ENCODE assay signal across 28 cellular contexts in the genomic region with DNA sequence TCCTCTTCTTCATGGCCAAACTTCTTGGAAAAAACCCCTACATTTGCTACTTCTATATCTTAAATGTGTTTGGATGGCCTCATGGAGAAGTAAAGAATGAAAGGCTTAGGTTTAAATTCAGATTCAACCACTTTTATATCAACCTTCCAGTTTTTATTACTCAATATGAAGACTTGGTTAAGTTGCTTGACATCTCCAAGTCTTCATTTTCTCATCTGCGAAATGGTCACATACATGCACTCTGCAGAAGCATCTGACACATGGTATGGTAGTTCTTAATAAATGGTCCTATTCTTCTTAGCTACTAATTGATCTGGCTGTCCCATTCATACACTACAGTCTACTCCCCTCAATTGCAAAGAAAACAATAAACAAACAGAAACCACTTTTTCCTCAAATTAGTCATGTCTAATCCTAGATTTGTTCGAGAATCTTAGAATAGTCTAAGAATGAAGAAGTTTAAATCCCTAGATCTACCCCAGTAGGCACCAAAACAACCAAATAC. TPM values are rescaled to one million over a fixed set of nuclear protein-coding genes. Genes with fewer than 3 reads are reported as not detected.
DNase-seq lines count a peak whose midpoint lies in the region; ATAC-seq, FAIRE-seq and TF ChIP-seq lines count a peak whose summit lies in the region.
"Had no signal": no experiment of that assay in that cellular context is flagged by ENCODE, and none has a peak within 500 bp of the region (broad histone marks: within the 10 kb centered on the region; RNA-seq: fewer than 3 reads in every experiment).

No MANE protein-coding gene starts in this region.

- no peak overlapping the region for H3K9ac ChIP-seq in kidney (ENCODE audit: low read length in 2 of 2)

- H3K4me3 ChIP-seq in kidney (ENCODE audit: low read length in 2 of 2) = no peak overlapping the region
- H3K4me3 ChIP-seq: gastroesophageal sphincter, PC-9, prostate gland, sigmoid colon had no signal

- no peak for ATAC-seq in activated CD4-positive, alpha-beta T cell treated with anti-CD3 and anti-CD28 coated beads for 36 hours
- ATAC-seq in CD4-positive, alpha-beta T cell (ENCODE audit: poor library complexity) = no peak
- no peak for ATAC-seq in activated T-helper 17 cell treated with anti-CD3 and anti-CD28 coated beads, Interleukin-2, amount 50 U/mL, for 72 hours (replicated peaks)
- ATAC-seq: gastroesophageal sphincter; left lobe of liver; stimulated activated memory B cell treated with anti-CD40 and anti-IgM and Interleukin-4, amounts not matched to agents 10 μg/mL and 1 μg/mL and 100 μg/mL, for 72 hours had no signal

- H3K4me1 Mint-ChIP-seq in activated CD4-positive, alpha-beta T cell treated with anti-CD3 and anti-CD28 coated beads for 36 hours = peaks cover 86% of the 10 kb centered on the region
- peaks cover 85% of the 10 kb centered on the region for H3K4me1 Mint-ChIP-seq in activated CD4-positive, alpha-beta T cell treated with anti-CD3 and anti-CD28 coated beads, Interleukin-2, amount 10 ng/mL, durations not matched to agents 7 days and 5 days
- peaks cover 94% of the 10 kb centered on the region for H3K4me1 Mint-ChIP-seq in CD4-positive, alpha-beta T cell (ENCODE audit: low read depth)
- H3K4me1 Mint-ChIP-seq in activated T-helper 17 cell treated with anti-CD3 and anti-CD28 coated beads, Interleukin-2, amount 50 U/mL, for 72 hours = peaks cover 65% of the 10 kb centered on the region
- H3K4me1 Mint-ChIP-seq in immature natural killer cell = peaks cover 76 to 96% of the 10 kb centered on the region in 2 donors

- POLR2A ChIA-PET in activated CD4-positive, alpha-beta T cell treated with anti-CD3 and anti-CD28 coated beads for 36 hours (lab: Charles Lee) = no interaction called here
- POLR2A ChIA-PET in activated CD4-positive, alpha-beta T cell treated with anti-CD3 and anti-CD28 coated beads, Interleukin-2, amount 10 ng/mL, durations not matched to agents 7 days and 5 days (lab: Charles Lee) = no interaction called here
- POLR2A ChIA-PET in CD4-positive, alpha-beta T cell (lab: Charles Lee) = interaction anchor here (0.9 to 12.8 kb wide), 6 partner anchors 8 to 43 kb away, joined by 3 to 141 read pairs (median 3); no protein-coding TSS in a partner anchor

- no peaks in the 10 kb centered on the region for H3K9me3 ChIP-seq in CD4-positive, alpha-beta T cell (ENCODE audit: control insufficient read depth, low read length)
- H3K9me3 ChIP-seq in kidney (ENCODE audit: control insufficient read depth in 1 of 2, low read length in 2 of 2) = no peaks in the 10 kb centered on the region
- H3K9me3 ChIP-seq: gastroesophageal sphincter, prostate gland, sigmoid colon had no signal

- DNase-seq in activated CD4-positive, alpha-beta T cell treated with anti-CD3 and anti-CD28 coated beads for 36 hours = no peak
- no peak for DNase-seq in activated CD4-positive, alpha-beta T cell treated with anti-CD3 and anti-CD28 coated beads, Interleukin-2, amount 10 ng/mL, durations not matched to agents 7 days and 5 days
- no peak for DNase-seq in CD4-positive, alpha-beta T cell
- DNase-seq in immature natural killer cell = no peak
- DNase-seq in NCI-H2029 treated with DMSO at 0.1 percent for 48 hours (lab: John Stamatoyannopoulos, UW) = no peak
- DNase-seq in head of caudate nucleus = no peak
- no peak for DNase-seq in kidney
- DNase-seq: activated CD4-positive, alpha-beta T cell treated with anti-CD3 and anti-CD28 coated beads, Interleukin-2, amount 50 U/mL, for 48 hours; central memory CD4-positive, alpha-beta T cell; dermis blood vessel endothelial cell; hippocampal formation; mesenchymal stem cell; NCI-H1092 treated with DMSO at 0.1 percent for 48 hours; NCI-H187 treated with DMSO at 0.1 percent for 48 hours; NCI-H524 treated with DMSO at 0.1 percent for 48 hours; nucleus accumbens; Right ventricle myocardium superior; sigmoid colon; stimulated activated CD4-positive, alpha-beta T cell treated with anti-CD3 and anti-CD28 coated beads, Interleukin-4, amount 100 ng/mL, for 24 hours; T-helper 9 cell had no signal

- TF ChIP-seq CTCF in CD4-positive, alpha-beta T cell (IDR thresholded peaks at IDR 0.05) = no peak
- TF ChIP-seq CTCF in kidney (IDR thresholded peaks at IDR 0.05; ENCODE audit: borderline replicate concordance, extremely low read depth, insufficient read depth) = no peak

- CTCF ChIA-PET in activated CD4-positive, alpha-beta T cell treated with anti-CD3 and anti-CD28 coated beads for 36 hours (lab: Charles Lee) = interaction anchor here (0.6 to 1.6 kb wide), 3 partner anchors 10 to 388 kb away, joined by 3 to 6 read pairs (median 5); no protein-coding TSS in a partner anchor
- CTCF ChIA-PET in activated CD4-positive, alpha-beta T cell treated with anti-CD3 and anti-CD28 coated beads, Interleukin-2, amount 10 ng/mL, durations not matched to agents 7 days and 5 days (lab: Charles Lee) = interaction anchor here (1.3 kb wide), 1 partner anchor 15 kb away, joined by 4 read pairs; no protein-coding TSS in a partner anchor
- CTCF ChIA-PET in CD4-positive, alpha-beta T cell (lab: Charles Lee) = interaction anchor here (1.2 to 2.2 kb wide), 4 partner anchors 10 to 58 kb away, joined by 3 to 6 read pairs (median 4); no protein-coding TSS in a partner anchor

- H3K27ac Mint-ChIP-seq in activated CD4-positive, alpha-beta T cell treated with anti-CD3 and anti-CD28 coated beads for 36 hours = peak overlapping the region; percentile 79
- no peak overlapping the region for H3K27ac Mint-ChIP-seq in activated CD4-positive, alpha-beta T cell treated with anti-CD3 and anti-CD28 coated beads, Interleukin-2, amount 10 ng/mL, durations not matched to agents 7 days and 5 days
- peak overlapping the region; percentile 96 for H3K27ac Mint-ChIP-seq in CD4-positive, alpha-beta T cell
- peak overlapping the region; percentile 57 for H3K27ac Mint-ChIP-seq in activated T-helper 17 cell treated with anti-CD3 and anti-CD28 coated beads, Interleukin-2, amount 50 U/mL, for 72 hours
- H3K27ac Mint-ChIP-seq in immature natural killer cell = peak overlapping the region; percentile 47 to 87 (median 85)
- H3K27ac Mint-ChIP-seq: stimulated activated memory B cell treated with anti-CD40 and anti-IgM and Interleukin-4, amounts not matched to agents 10 μg/mL and 1 μg/mL and 100 μg/mL, for 72 hours had no signal

- no peaks in the 10 kb centered on the region for H3K9me3 Mint-ChIP-seq in activated CD4-positive, alpha-beta T cell treated with anti-CD3 and anti-CD28 coated beads for 36 hours (ENCODE audit: low read depth)
- peaks cover 2% of the 10 kb centered on the region for H3K9me3 Mint-ChIP-seq in activated CD4-positive, alpha-beta T cell treated with anti-CD3 and anti-CD28 coated beads, Interleukin-2, amount 10 ng/mL, durations not matched to agents 7 days and 5 days
- H3K9me3 Mint-ChIP-seq in CD4-positive, alpha-beta T cell = no peaks in the 10 kb centered on the region
- peaks cover under 1% of the 10 kb centered on the region for H3K9me3 Mint-ChIP-seq in activated T-helper 17 cell treated with anti-CD3 and anti-CD28 coated beads, Interleukin-2, amount 50 U/mL, for 72 hours
- H3K9me3 Mint-ChIP-seq in immature natural killer cell = no peaks in the 10 kb centered on the region
- H3K9me3 Mint-ChIP-seq: stimulated activated memory B cell treated with anti-CD40 and anti-IgM and Interleukin-4, amounts not matched to agents 10 μg/mL and 1 μg/mL and 100 μg/mL, for 72 hours had no signal

- H3K4me3 Mint-ChIP-seq in activated CD4-positive, alpha-beta T cell treated with anti-CD3 and anti-CD28 coated beads for 36 hours = peak overlapping the region; percentile 16
- no peak overlapping the region for H3K4me3 Mint-ChIP-seq in activated CD4-positive, alpha-beta T cell treated with anti-CD3 and anti-CD28 coated beads, Interleukin-2, amount 10 ng/mL, durations not matched to agents 7 days and 5 days
- peak overlapping the region; percentile 69 for H3K4me3 Mint-ChIP-seq in CD4-positive, alpha-beta T cell
- H3K4me3 Mint-ChIP-seq in activated T-helper 17 cell treated with anti-CD3 and anti-CD28 coated beads, Interleukin-2, amount 50 U/mL, for 72 hours = peak overlapping the region; percentile 73
- peak overlapping the region in 4 of 5 donors; percentile 15 to 67 (median 30) for H3K4me3 Mint-ChIP-seq in immature natural killer cell
- H3K4me3 Mint-ChIP-seq: stimulated activated memory B cell treated with anti-CD40 and anti-IgM and Interleukin-4, amounts not matched to agents 10 μg/mL and 1 μg/mL and 100 μg/mL, for 72 hours had no signal

- H3K4me1 ChIP-seq in kidney (ENCODE audit: control insufficient read depth in 1 of 2, insufficient read depth in 1 of 2, low read depth in 1 of 2, low read length in 2 of 2) = no peaks in the 10 kb centered on the region
- H3K4me1 ChIP-seq: gastroesophageal sphincter, prostate gland had no signal

- H3K36me3 ChIP-seq in kidney (ENCODE audit: control insufficient read depth in 1 of 2, insufficient read depth in 2 of 2, low read length in 2 of 2) = no peaks in the 10 kb centered on the region
- H3K36me3 ChIP-seq: gastroesophageal sphincter, prostate gland, sigmoid colon had no signal

- FAIRE-seq in kidney (lab: Jason Lieb, UNC) = no peak
- FAIRE-seq: H1 had no signal

- H3K27me3 Mint-ChIP-seq in activated CD4-positive, alpha-beta T cell treated with anti-CD3 and anti-CD28 coated beads for 36 hours = no peaks in the 10 kb centered on the region
- no peaks in the 10 kb centered on the region for H3K27me3 Mint-ChIP-seq in activated CD4-positive, alpha-beta T cell treated with anti-CD3 and anti-CD28 coated beads, Interleukin-2, amount 10 ng/mL, durations not matched to agents 7 days and 5 days
- no peaks in the 10 kb centered on the region for H3K27me3 Mint-ChIP-seq in CD4-positive, alpha-beta T cell
- H3K27me3 Mint-ChIP-seq in activated T-helper 17 cell treated with anti-CD3 and anti-CD28 coated beads, Interleukin-2, amount 50 U/mL, for 72 hours = no peaks in the 10 kb centered on the region
- H3K27me3 Mint-ChIP-seq in immature natural killer cell (ENCODE audit: low read depth in 3 of 3) = peaks cover 0 to 6% (median 0%) of the 10 kb centered on the region in 3 donors

- no peaks in the 10 kb centered on the region for H3K27me3 ChIP-seq in CD4-positive, alpha-beta T cell (ENCODE audit: control insufficient read depth, insufficient read depth, low read length)
- H3K27me3 ChIP-seq: gastroesophageal sphincter, sigmoid colon had no signal

- intact Hi-C loops in activated CD4-positive, alpha-beta T cell treated with anti-CD3 and anti-CD28 coated beads for 36 hours (cut with DNase I, micrococcal nuclease) = loop anchor here in 1 of 2 experiments (5.0 kb wide), 1 partner anchor 42 kb away; no protein-coding TSS in a partner anchor
- intact Hi-C loops in CD4-positive, alpha-beta T cell (cut with DNase I, micrococcal nuclease) = loop anchor here in 1 of 2 experiments (5.0 kb wide), 1 partner anchor 37 kb away; no protein-coding TSS in a partner anchor
- intact Hi-C loops in head of caudate nucleus (cut with DNase I) (no loop called here), kidney (cut with DNase I) (no loop called here)

- peak overlapping the region; percentile 27 for H3K27ac ChIP-seq in CD4-positive, alpha-beta T cell (ENCODE audit: low read depth, low read length)
- no peak overlapping the region for H3K27ac ChIP-seq in kidney (ENCODE audit: low read depth in 2 of 2, low read length in 2 of 2)
- H3K27ac ChIP-seq: 22Rv1, gastroesophageal sphincter, PC-9, prostate gland, sigmoid colon had no signal

- peaks cover 7% of the 10 kb centered on the region for H3K36me3 Mint-ChIP-seq in activated CD4-positive, alpha-beta T cell treated with anti-CD3 and anti-CD28 coated beads for 36 hours (ENCODE audit: low read depth)
- peaks cover 65% of the 10 kb centered on the region for H3K36me3 Mint-ChIP-seq in activated CD4-positive, alpha-beta T cell treated with anti-CD3 and anti-CD28 coated beads, Interleukin-2, amount 10 ng/mL, durations not matched to agents 7 days and 5 days (ENCODE audit: low read depth)
- peaks cover 83% of the 10 kb centered on the region for H3K36me3 Mint-ChIP-seq in CD4-positive, alpha-beta T cell (ENCODE audit: low read depth)
- peaks cover 26% of the 10 kb centered on the region for H3K36me3 Mint-ChIP-seq in activated T-helper 17 cell treated with anti-CD3 and anti-CD28 coated beads, Interleukin-2, amount 50 U/mL, for 72 hours (ENCODE audit: low read depth)
- H3K36me3 Mint-ChIP-seq in immature natural killer cell = peaks cover 4 to 25% (median 10%) of the 10 kb centered on the region in 3 donors
- H3K36me3 Mint-ChIP-seq: stimulated activated memory B cell treated with anti-CD40 and anti-IgM and Interleukin-4, amounts not matched to agents 10 μg/mL and 1 μg/mL and 100 μg/mL, for 72 hours had no signal

RNA-seq across cellular contexts. Expression of gene FYB1, which starts 59.3 kb away (rescaled TPM):
- 100 to 1,000 TPM; 109 to 171 TPM for total RNA-seq in activated CD4-positive, alpha-beta T cell treated with anti-CD3 and anti-CD28 coated beads for 36 hours
- 100 to 1,000 TPM; 396 to 480 TPM for total RNA-seq in activated CD4-positive, alpha-beta T cell treated with anti-CD3 and anti-CD28 coated beads, Interleukin-2, amount 10 ng/mL, durations not matched to agents 7 days and 5 days
- 100 to 1,000 TPM; 478 to 497 TPM for total RNA-seq in CD4-positive, alpha-beta T cell
- total RNA-seq in activated T-helper 17 cell treated with anti-CD3 and anti-CD28 coated beads, Interleukin-2, amount 50 U/mL, for 72 hours = 100 to 1,000 TPM in 1 of 2 donors, 10 to 100 TPM in 1; 95.7 to 153 TPM
- polyA plus RNA-seq in immature natural killer cell (100 to 1,000 TPM in 1 of 3 donors, 10 to 100 TPM in 2; 50.6 to 205 (median 80.2) TPM), kidney (ENCODE audit: insufficient read depth, low read depth, low replicate concordance) (2.3 TPM)
- total RNA-seq in kidney = 53.7 TPM
- total RNA-seq: dermis blood vessel endothelial cell, H1 had no signal
- polyA plus RNA-seq: H1 had no signal
